19 cellular contexts compared by ENCODE assay signal in the genomic region with DNA sequence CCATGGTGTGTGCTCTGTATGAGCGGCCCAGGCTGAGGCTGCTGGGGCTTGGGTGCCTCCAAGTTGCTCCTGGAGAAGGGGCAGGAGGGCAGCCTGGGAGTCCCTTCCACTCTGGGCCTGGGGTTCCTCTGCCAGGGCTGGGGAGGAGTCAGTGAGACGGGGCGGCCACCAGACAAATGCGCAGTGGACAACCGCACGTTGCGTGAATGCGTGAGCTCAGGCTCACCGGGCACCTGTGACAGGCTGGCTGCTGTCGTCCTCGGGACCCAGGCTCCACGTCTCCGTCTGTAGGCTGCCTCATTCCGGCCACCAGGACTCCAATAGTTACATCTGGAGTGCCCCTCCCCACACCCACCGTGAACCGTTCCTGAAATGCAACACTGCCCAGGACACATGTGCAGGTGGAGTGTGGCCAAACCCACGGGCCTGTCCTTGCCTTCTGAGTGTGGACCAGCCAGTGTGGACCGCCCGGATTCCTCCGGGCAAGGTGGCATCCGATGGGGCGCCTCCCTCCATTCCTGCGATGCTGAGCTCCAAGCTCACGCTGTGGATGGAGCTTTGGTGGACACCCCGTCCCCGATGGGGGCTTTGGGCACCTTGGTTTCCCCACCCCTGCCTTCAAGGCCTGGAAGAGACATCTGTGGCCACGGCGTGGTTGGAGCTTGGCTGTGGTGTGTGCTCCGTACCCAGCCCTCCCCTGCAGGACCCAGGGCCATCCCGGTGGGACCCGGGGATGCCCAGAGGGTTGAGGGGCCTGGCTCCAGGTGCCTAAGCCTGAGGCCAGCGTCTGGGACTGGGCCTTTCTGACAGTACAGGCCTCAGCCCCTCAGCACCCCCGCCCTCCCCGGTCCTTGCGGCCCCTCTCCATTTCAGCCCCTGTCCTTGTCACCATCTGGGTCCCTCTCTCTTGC. TPM values are rescaled to one million over a fixed set of nuclear protein-coding genes. Genes with fewer than 3 reads are reported as not detected.
DNase-seq lines count a peak whose midpoint lies in the region; ATAC-seq and TF ChIP-seq lines count a peak whose summit lies in the region.
"Had no signal": no experiment of that assay in that cellular context is flagged by ENCODE, and none has a peak within 500 bp of the region (broad histone marks: within the 10 kb centered on the region; RNA-seq: fewer than 3 reads in every experiment).

No MANE protein-coding gene starts in this region.

- DNase-seq in SK-N-MC (ENCODE audit: low read depth, low spot score) (no peak), right cardiac atrium (peak; percentile 13 to 59 (median 45)), neural progenitor cell (ENCODE audit: low spot score) (no peak), NCI-H524 (lab: John Stamatoyannopoulos, UW) (no peak), NCI-H1417 (lab: John Stamatoyannopoulos, UW) (no peak)
- DNase-seq: BE2C; Calu3; DMS53; NCI-H1436 treated with DMSO at 0.1 percent for 48 hours; NCI-H2029; NCI-H2171; NCI-H446; NCI-H748 treated with DMSO at 0.1 percent for 48 hours; NK-92 treated with Interleukin-12 subunit alpha and Interleukin-12 subunit beta, amount 100 ng/mL, for 24 hours; OCI-M1 had no signal

- TF ChIP-seq CTCF in neural progenitor cell (IDR thresholded peaks at IDR 0.05) = no peak

- peak overlapping the region; percentile 90 for H3K27ac Mint-ChIP-seq in neural progenitor cell
- no peak overlapping the region for H3K27ac Mint-ChIP-seq in stimulated activated memory B cell treated with anti-CD40 and anti-IgM and Interleukin-4, amounts not matched to agents 10 μg/mL and 1 μg/mL and 100 μg/mL, for 72 hours
- H3K27ac Mint-ChIP-seq: CD8-positive, alpha-beta T cell had no signal

- H4K20me1 ChIP-seq in BLaER1 treated with 17β-estradiol and CSF1 and Interleukin-3, amounts not matched to agents 10 nM and 100 nM = no peaks in the 10 kb centered on the region
- no peaks in the 10 kb centered on the region for H4K20me1 ChIP-seq in neural progenitor cell (ENCODE audit: low read depth)

- no peaks in the 10 kb centered on the region for H3K36me3 ChIP-seq in BLaER1 treated with 17β-estradiol and CSF1 and Interleukin-3, amounts not matched to agents 10 nM and 100 nM
- H3K36me3 ChIP-seq in SK-N-MC (ENCODE audit: insufficient read depth, low read length) (no peaks in the 10 kb centered on the region), neural progenitor cell (no peaks in the 10 kb centered on the region)
- H3K36me3 ChIP-seq: BE2C had no signal

- peak overlapping the region; percentile 5 to 98 (median 90); a peak in 19 of 22 replicates for H3K4me2 ChIP-seq in BLaER1 treated with 17β-estradiol and CSF1 and Interleukin-3, amounts not matched to agents 10 nM and 100 nM
- H3K4me2 ChIP-seq in neural progenitor cell = no peak overlapping the region

- H3K79me2 ChIP-seq in neural progenitor cell (ENCODE audit: low read depth) = no peaks in the 10 kb centered on the region

- no peaks in the 10 kb centered on the region for H3K9me3 Mint-ChIP-seq in neural progenitor cell
- no peaks in the 10 kb centered on the region for H3K9me3 Mint-ChIP-seq in stimulated activated memory B cell treated with anti-CD40 and anti-IgM and Interleukin-4, amounts not matched to agents 10 μg/mL and 1 μg/mL and 100 μg/mL, for 72 hours
- H3K9me3 Mint-ChIP-seq: CD8-positive, alpha-beta T cell had no signal

- intact Hi-C loops in right cardiac atrium (cut with DNase I) = no loop called here

- WGBS in right cardiac atrium = 95% methylated on average over 35 of the region's 35 CpGs

- peaks cover 26% of the 10 kb centered on the region for H3K4me1 Mint-ChIP-seq in neural progenitor cell
- peaks cover 18% of the 10 kb centered on the region for H3K4me1 Mint-ChIP-seq in stimulated activated memory B cell treated with anti-CD40 and anti-IgM and Interleukin-4, amounts not matched to agents 10 μg/mL and 1 μg/mL and 100 μg/mL, for 72 hours

- ATAC-seq in right cardiac atrium (no peak), GM21360 (IDR thresholded peaks at IDR 0.05; ENCODE audit: unreplicated experiment) (no peak)
- no peak for ATAC-seq in stimulated activated memory B cell treated with anti-CD40 and anti-IgM and Interleukin-4, amounts not matched to agents 10 μg/mL and 1 μg/mL and 100 μg/mL, for 72 hours
- ATAC-seq: CD8-positive, alpha-beta T cell had no signal

- H3K9ac ChIP-seq in BLaER1 treated with 17β-estradiol and CSF1 and Interleukin-3, amounts not matched to agents 10 nM and 100 nM = peak overlapping the region in 5 of 11 experiments; percentile 36 to 74 (median 66); a peak in 8 of 22 replicates
- H3K9ac ChIP-seq in SK-N-MC (ENCODE audit: insufficient read length) (no peak overlapping the region), neural progenitor cell (no peak overlapping the region)

- H3K27me3 ChIP-seq in BLaER1 treated with 17β-estradiol and CSF1 and Interleukin-3, amounts not matched to agents 10 nM and 100 nM = peaks cover 0 to 10% (median 0%) of the 10 kb centered on the region in 11 experiments; a peak in 4 of 22 replicates
- H3K27me3 ChIP-seq in right cardiac atrium (ENCODE audit: control insufficient read depth, insufficient read depth) = no peaks in the 10 kb centered on the region
- no peaks in the 10 kb centered on the region for H3K27me3 ChIP-seq in neural progenitor cell
- H3K27me3 ChIP-seq: BE2C had no signal

- H3K27me3 Mint-ChIP-seq in neural progenitor cell (ENCODE audit: insufficient read depth, low read depth) = peaks cover 4% of the 10 kb centered on the region
- H3K27me3 Mint-ChIP-seq in stimulated activated memory B cell treated with anti-CD40 and anti-IgM and Interleukin-4, amounts not matched to agents 10 μg/mL and 1 μg/mL and 100 μg/mL, for 72 hours = peaks cover 75% of the 10 kb centered on the region

- H3K9me3 ChIP-seq in BLaER1 treated with 17β-estradiol and CSF1 and Interleukin-3, amounts not matched to agents 10 nM and 100 nM (replicated peaks in 1 of 11) = no peaks in the 10 kb centered on the region
- no peaks in the 10 kb centered on the region for H3K9me3 ChIP-seq in SK-N-MC (ENCODE audit: low read depth, low read length)
- no peaks in the 10 kb centered on the region for H3K9me3 ChIP-seq in right cardiac atrium (ENCODE audit: control insufficient read depth, low read length)
- H3K9me3 ChIP-seq in neural progenitor cell (ENCODE audit: low read depth) = no peaks in the 10 kb centered on the region
- H3K9me3 ChIP-seq: BE2C had no signal

- H3K36me3 Mint-ChIP-seq in neural progenitor cell = no peaks in the 10 kb centered on the region
- H3K36me3 Mint-ChIP-seq in stimulated activated memory B cell treated with anti-CD40 and anti-IgM and Interleukin-4, amounts not matched to agents 10 μg/mL and 1 μg/mL and 100 μg/mL, for 72 hours = no peaks in the 10 kb centered on the region
- H3K36me3 Mint-ChIP-seq: CD8-positive, alpha-beta T cell had no signal

- no peak overlapping the region for H3K4me3 Mint-ChIP-seq in neural progenitor cell
- no peak overlapping the region for H3K4me3 Mint-ChIP-seq in stimulated activated memory B cell treated with anti-CD40 and anti-IgM and Interleukin-4, amounts not matched to agents 10 μg/mL and 1 μg/mL and 100 μg/mL, for 72 hours
- H3K4me3 Mint-ChIP-seq: CD8-positive, alpha-beta T cell had no signal

- H3K4me3 ChIP-seq in BLaER1 treated with 17β-estradiol and CSF1 and Interleukin-3, amounts not matched to agents 10 nM and 100 nM = no peak overlapping the region; a peak in 1 of 20 replicates
- H3K4me3 ChIP-seq in SK-N-MC (no peak overlapping the region), right cardiac atrium (ENCODE audit: low read length) (no peak overlapping the region), neural progenitor cell (no peak overlapping the region)

- peaks cover 28 to 94% (median 88%) of the 10 kb centered on the region in 10 experiments for H3K4me1 ChIP-seq in BLaER1 treated with 17β-estradiol and CSF1 and Interleukin-3, amounts not matched to agents 10 nM and 100 nM
- H3K4me1 ChIP-seq in right cardiac atrium (ENCODE audit: control insufficient read depth, insufficient read depth, low read length) (no peaks in the 10 kb centered on the region), neural progenitor cell (peaks cover 28% of the 10 kb centered on the region)

- peak overlapping the region in 8 of 11 experiments; percentile 7 to 84 (median 76); a peak in 13 of 22 replicates for H3K27ac ChIP-seq in BLaER1 treated with 17β-estradiol and CSF1 and Interleukin-3, amounts not matched to agents 10 nM and 100 nM
- H3K27ac ChIP-seq in SK-N-MC = peak overlapping the region; percentile 97
- no peak overlapping the region for H3K27ac ChIP-seq in right cardiac atrium (ENCODE audit: low read length)
- no peak overlapping the region for H3K27ac ChIP-seq in neural progenitor cell

- H2AFZ ChIP-seq in neural progenitor cell (replicated peaks) = no peak overlapping the region

- peaks cover 9% of the 10 kb centered on the region for H3F3A ChIP-seq in neural progenitor cell (ENCODE audit: low read depth)

RNA-seq across cellular contexts. Expression of a gene that starts 34.0 kb away (rescaled TPM):
- total RNA-seq in right cardiac atrium (10 to 100 TPM; 48.1 to 72.3 (median 61.7) TPM), neural progenitor cell (ENCODE audit: low replicate concordance) (11.6 and 25.5 TPM in 2 replicates)
- polyA plus RNA-seq in right cardiac atrium = 66.0 TPM

Comparison
In these comparisons a context has a peak if more than half of its experiments do, and no peak if none do; other contexts are left out.
1. H3K27ac ChIP-seq: peak in BLaER1 treated with 17β-estradiol and CSF1 and Interleukin-3, amounts not matched to agents 10 nM and 100 nM (8 of 11) and SK-N-MC (single experiment); none in right cardiac atrium (single experiment) and neural progenitor cell (single experiment).
2. DNase-seq: peak in right cardiac atrium (3 of 3); none in SK-N-MC (single experiment), neural progenitor cell (single experiment), NCI-H524 (0 of 2) and NCI-H1417 (0 of 3).